In genomic region chr11:45169310-45170072, GRCh38 we compare ENCODE assay signal across 21 cellular contexts.
DNase-seq lines count a peak whose midpoint lies in the region; ATAC-seq and TF ChIP-seq lines count a peak whose summit lies in the region.
"Had no signal": no experiment of that assay in that cellular context is flagged by ENCODE, and none has a peak within 500 bp of the region (broad histone marks: within the 10 kb centered on the region; RNA-seq: fewer than 3 reads in every experiment).

No MANE protein-coding gene starts in this region.

- H3K4me3 ChIP-seq in brain microvascular endothelial cell (ENCODE audit: low read depth, low read length): no peak overlapping the region
- H3K4me3 ChIP-seq: esophagus muscularis mucosa, GM12878, right atrium auricular region, suprapubic skin had no signal

- in situ Hi-C loops in brain microvascular endothelial cell (cut with HindIII; ENCODE audit: low pct_ligation_motif_present, low sequenced_read_pairs): no loop called here

- no peak for ATAC-seq in HG02973 (IDR thresholded peaks at IDR 0.05; ENCODE audit: unreplicated experiment)
- ATAC-seq: GM12878 had no signal

- no peaks in the 10 kb centered on the region for H3K27me3 ChIP-seq in brain microvascular endothelial cell (replicated peaks)
- H3K27me3 ChIP-seq: esophagus muscularis mucosa, right atrium auricular region, suprapubic skin had no signal

- H3K27ac ChIP-seq in brain microvascular endothelial cell: no peak overlapping the region
- H3K27ac ChIP-seq: esophagus muscularis mucosa, suprapubic skin had no signal

- DNase-seq in NCI-H748 (lab: John Stamatoyannopoulos, UW; ENCODE audit: unreplicated experiment) (peak; percentile 8), NCI-H748 treated with DMSO at 0.1 percent for 48 hours (lab: John Stamatoyannopoulos, UW) (no peak), ELR (ENCODE audit: low read depth) (peak; percentile 13), NCI-H69 (lab: John Stamatoyannopoulos, UW) (peak; percentile 29), glomerular visceral epithelial cell (ENCODE audit: extremely low spot score) (peak; percentile 21), NCI-H146 treated with DMSO at 0.1 percent for 48 hours (lab: John Stamatoyannopoulos, UW; ENCODE audit: unreplicated experiment) (no peak), brain microvascular endothelial cell (no peak)
- DNase-seq: activated gamma-delta T cell treated with Interleukin-2 at 50 U/mL for 16 hours; DMS153; effector CD8-positive, alpha-beta T cell; kidney glomerular epithelial cell; NCI-H187; NCI-H524; SHP77; stimulated activated CD4-positive, alpha-beta T cell treated with anti-CD3 and anti-CD28 coated beads, Interleukin-15, amount 100 ng/mL, for 24 hours; SW 1271 had no signal

- TF ChIP-seq CTCF in brain microvascular endothelial cell (IDR thresholded peaks at IDR 0.05; ENCODE audit: low read depth, low read length, missing control alignments): no peak

- H3K36me3 ChIP-seq in brain microvascular endothelial cell (replicated peaks): no peaks in the 10 kb centered on the region
- H3K36me3 ChIP-seq: esophagus muscularis mucosa, right atrium auricular region, suprapubic skin had no signal

Comparison
In these comparisons a context has a peak if more than half of its experiments do, and no peak if none do; other contexts are left out.
1. DNase-seq: peak in NCI-H748 (single experiment), ELR (single experiment), NCI-H69 (single experiment) and glomerular visceral epithelial cell (single experiment); none in NCI-H748 treated with DMSO at 0.1 percent for 48 hours (single experiment), NCI-H146 treated with DMSO at 0.1 percent for 48 hours (single experiment) and brain microvascular endothelial cell (single experiment).